Comparison of ENCODE assay signal across 17 cellular contexts in the genomic region with DNA sequence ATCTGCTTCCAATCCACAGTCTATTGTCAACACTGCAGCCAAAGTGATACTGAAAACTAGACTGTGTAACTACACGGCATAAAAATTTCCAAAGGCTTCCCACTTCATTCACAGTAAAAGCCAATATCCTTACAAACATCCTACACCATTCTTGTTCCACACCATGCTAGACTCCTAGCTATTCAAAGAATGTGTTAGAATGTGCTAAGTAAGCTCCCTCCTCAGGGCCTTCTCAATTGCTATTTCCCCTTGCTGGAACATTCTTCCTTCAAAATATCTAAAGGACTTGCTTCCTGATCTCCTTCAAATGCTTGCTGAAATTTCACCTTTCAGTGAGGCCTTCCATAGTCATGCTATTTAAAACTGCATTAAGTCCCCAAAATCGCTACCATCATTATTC.
"Had no signal": no experiment of that assay in that cellular context is flagged by ENCODE, and none has a peak within 500 bp of the region (broad histone marks: within the 10 kb centered on the region; RNA-seq: fewer than 3 reads in every experiment).

No MANE protein-coding gene starts in this region.

- H3K4me3 ChIP-seq: cardiac muscle cell, coronary artery, neural progenitor cell, pancreas, skin epidermis, uterus had no signal

- H2AFZ ChIP-seq: neural progenitor cell had no signal

- H3K4me1 Mint-ChIP-seq: neural progenitor cell had no signal

- H3K4me1 ChIP-seq: neural progenitor cell, pancreas, uterus had no signal

- DNase-seq: activated CD4-positive, alpha-beta T cell treated with anti-CD3 and anti-CD28 coated beads, Interleukin-2, amount 50 U/mL, for 4 hours; activated CD4-positive, CD25-positive, alpha-beta regulatory T cell treated with anti-CD3 and anti-CD28 coated beads, Interleukin-2, amount 50 U/mL, for 72 hours; activated effector memory CD4-positive, alpha-beta T cell treated with anti-CD3 and anti-CD28 coated beads, Interleukin-2, amount 50 U/mL, for 16 hours; activated T-cell treated with anti-CD3 and anti-CD28 coated beads, Interleukin-2, amount 50 U/mL, for 1 hour; anterior cingulate cortex; effector CD4-positive, alpha-beta T cell; foreskin melanocyte; head of caudate nucleus; left ventricle myocardium superior; pancreas; uterus had no signal

- H3K27me3 ChIP-seq: cardiac muscle cell, neural progenitor cell, pancreas, uterus had no signal

- H3K4me2 ChIP-seq: neural progenitor cell had no signal

- ATAC-seq: left ventricle myocardium superior, pancreas had no signal

- H3K27ac ChIP-seq: cardiac muscle cell, coronary artery, neural progenitor cell, pancreas, skin epidermis, uterus had no signal

- H3K27me3 Mint-ChIP-seq: activated naive CD8-positive, alpha-beta T cell had no signal

- H3K36me3 ChIP-seq: cardiac muscle cell, neural progenitor cell, pancreas, uterus had no signal

- H3K4me3 Mint-ChIP-seq: activated naive CD8-positive, alpha-beta T cell; neural progenitor cell; T-helper 2 cell treated with Interferon-gamma antibody and Interleukin-4, amounts not matched to agents 5 μg/mL and 100 μg/mL, for 36 hours had no signal

- H3K9me3 ChIP-seq: pancreas, uterus had no signal

- H3K9ac ChIP-seq: neural progenitor cell had no signal
